Comparison of ENCODE assay signal across 25 cellular contexts in genomic region chr1:27058976-27059688, GRCh38. TPM values are rescaled to one million over a fixed set of nuclear protein-coding genes. Genes with fewer than 3 reads are reported as not detected.
A peak's percentile ranks its signal among the peaks of the same experiment; 100 is the strongest.
DNase-seq lines count a peak whose midpoint lies in the region; ATAC-seq and TF ChIP-seq lines count a peak whose summit lies in the region.
"Had no signal": no experiment of that assay in that cellular context is flagged by ENCODE, and none has a peak within 500 bp of the region (broad histone marks: within the 10 kb centered on the region; RNA-seq: fewer than 3 reads in every experiment).

No MANE protein-coding gene starts in this region.

- DNase-seq in DMS79 treated with DMSO at 0.1 percent for 48 hours (lab: John Stamatoyannopoulos, UW) = peak; percentile 78
- peak; percentile 76 for DNase-seq in NCI-H2171 (lab: John Stamatoyannopoulos, UW)
- DNase-seq in omental fat pad (ENCODE audit: low spot score) = no peak
- DNase-seq in thyroid gland = no peak
- no peak for DNase-seq in RPMI8226
- DNase-seq in GF-D8 (lab: John Stamatoyannopoulos, UW) = no peak
- DNase-seq: activated CD4-positive, alpha-beta T cell treated with anti-CD3 and anti-CD28 coated beads, Interleukin-2, amount 50 U/mL, for 48 hours; activated naive CD4-positive, alpha-beta T cell; activated T-cell treated with anti-CD3 and anti-CD28 coated beads for 4 hours; effector memory CD8-positive, alpha-beta T cell; naive thymus-derived CD4-positive, alpha-beta T cell; NCI-H1930; NCI-H524; OCI-M1; stimulated activated CD8-positive, alpha-beta memory T cell treated with anti-CD3 and anti-CD28 coated beads, Interleukin-4, amount 100 ng/mL, for 48 hours; substantia nigra had no signal

- peaks cover 38% of the 10 kb centered on the region for H3K4me1 Mint-ChIP-seq in nephron
- H3K4me1 Mint-ChIP-seq: central memory CD8-positive, alpha-beta T cell; naive thymus-derived CD4-positive, alpha-beta T cell had no signal

- intact Hi-C loops in thyroid gland (cut with DNase I) = no loop called here

- no peak for TF ChIP-seq CTCF in nephron (IDR thresholded peaks at IDR 0.05; ENCODE audit: unreplicated experiment in 3 of 3)
- TF ChIP-seq CTCF in omental fat pad (IDR thresholded peaks at IDR 0.05) = no peak
- no peak for TF ChIP-seq CTCF in thyroid gland (IDR thresholded peaks at IDR 0.05)

- no peaks in the 10 kb centered on the region for H3K36me3 Mint-ChIP-seq in nephron (ENCODE audit: low read depth)
- H3K36me3 Mint-ChIP-seq: naive thymus-derived CD4-positive, alpha-beta T cell had no signal

- H3K27ac Mint-ChIP-seq in nephron = peak overlapping the region; percentile 92 to 97 (median 95)
- H3K27ac Mint-ChIP-seq: effector memory CD8-positive, alpha-beta T cell; naive thymus-derived CD4-positive, alpha-beta T cell; T-helper 1 cell treated with Interleukin-12 subunit alpha and Interleukin-12 subunit beta and Interleukin-4 antibody, amounts not matched to agents 30 μg/mL and 1 μg/mL, for 36 hours had no signal

- WGBS in thyroid gland, 2 donors = 66 to 67% methylated on average over 12 of the region's 12 CpGs

- no peaks in the 10 kb centered on the region for H3K36me3 ChIP-seq in thyroid gland
- H3K36me3 ChIP-seq: BLaER1 treated with 17β-estradiol and CSF1 and Interleukin-3, amounts not matched to agents 10 nM and 100 nM; prostate gland had no signal

- H3K27me3 ChIP-seq in thyroid gland = no peaks in the 10 kb centered on the region

- no peaks in the 10 kb centered on the region for H3K9me3 ChIP-seq in thyroid gland
- H3K9me3 ChIP-seq: BLaER1 treated with 17β-estradiol and CSF1 and Interleukin-3, amounts not matched to agents 10 nM and 100 nM; prostate gland had no signal

- peak overlapping the region in 2 of 3 experiments; percentile 36 to 43 for H3K4me3 Mint-ChIP-seq in nephron
- H3K4me3 Mint-ChIP-seq: central memory CD8-positive, alpha-beta T cell; effector memory CD8-positive, alpha-beta T cell; naive thymus-derived CD4-positive, alpha-beta T cell; T-helper 1 cell treated with Interleukin-12 subunit alpha and Interleukin-12 subunit beta and Interleukin-4 antibody, amounts not matched to agents 30 μg/mL and 1 μg/mL, for 36 hours had no signal

- no peak overlapping the region for H3K27ac ChIP-seq in thyroid gland
- H3K27ac ChIP-seq: BLaER1 treated with 17β-estradiol and CSF1 and Interleukin-3, amounts not matched to agents 10 nM and 100 nM; VCaP had no signal

- no peak for TF ChIP-seq POLR2A in thyroid gland (IDR thresholded peaks at IDR 0.05)

- no peak overlapping the region for H3K4me3 ChIP-seq in thyroid gland (replicated peaks in 1 of 3)
- H3K4me3 ChIP-seq: BLaER1 treated with 17β-estradiol and CSF1 and Interleukin-3, amounts not matched to agents 10 nM and 100 nM; lung; prostate gland had no signal

- no peaks in the 10 kb centered on the region for H3K9me3 Mint-ChIP-seq in nephron
- H3K9me3 Mint-ChIP-seq: central memory CD8-positive, alpha-beta T cell; effector memory CD8-positive, alpha-beta T cell; naive thymus-derived CD4-positive, alpha-beta T cell; T-helper 1 cell treated with Interleukin-12 subunit alpha and Interleukin-12 subunit beta and Interleukin-4 antibody, amounts not matched to agents 30 μg/mL and 1 μg/mL, for 36 hours had no signal

- no peaks in the 10 kb centered on the region for H3K27me3 Mint-ChIP-seq in nephron (ENCODE audit: low read depth)
- H3K27me3 Mint-ChIP-seq: central memory CD8-positive, alpha-beta T cell had no signal

- ATAC-seq in esophagus mucosa (peak; percentile 23), omental fat pad (ENCODE audit: low FRiP score) (no peak)
- ATAC-seq: effector memory CD8-positive, alpha-beta T cell; HCT116; naive thymus-derived CD4-positive, alpha-beta T cell had no signal

- no peaks in the 10 kb centered on the region for H3K4me1 ChIP-seq in thyroid gland
- H3K4me1 ChIP-seq: prostate gland had no signal

RNA-seq across cellular contexts. Expression of gene TENT5B, which starts 46.5 kb away (rescaled TPM):
- 51.3 TPM for total RNA-seq in esophagus mucosa
- 10 to 100 TPM in 2 of 4 donors, 1 to 10 TPM in 2; 2.4 to 16.1 (median 10.4) TPM for total RNA-seq in omental fat pad
- total RNA-seq in thyroid gland = 10 to 100 TPM in 3 of 4 donors, 1 to 10 TPM in 1; 4.7 to 21.0 (median 11.8) TPM

Comparison
In these comparisons a context has a peak if more than half of its experiments do, and no peak if none do; other contexts are left out.
1. DNase-seq: peak in DMS79 treated with DMSO at 0.1 percent for 48 hours (single experiment) and NCI-H2171 (single experiment); none in omental fat pad (single experiment), thyroid gland (0 of 2), RPMI8226 (single experiment) and GF-D8 (single experiment).